ENCODE assay signal across 1 cellular context in genomic region chr19:33302974-33303790, GRCh38.
A peak's percentile ranks its signal among the peaks of the same experiment; 100 is the strongest.
TF ChIP-seq lines count a peak whose summit lies in the region.

No MANE protein-coding gene starts in this region.

TF ChIP-seq in HepG2, 621 proteins besides CTCF, POLR2A, EP300 and RAD21 (continued from another document and continues in another):
- TF ChIP-seq, protein P1, sequence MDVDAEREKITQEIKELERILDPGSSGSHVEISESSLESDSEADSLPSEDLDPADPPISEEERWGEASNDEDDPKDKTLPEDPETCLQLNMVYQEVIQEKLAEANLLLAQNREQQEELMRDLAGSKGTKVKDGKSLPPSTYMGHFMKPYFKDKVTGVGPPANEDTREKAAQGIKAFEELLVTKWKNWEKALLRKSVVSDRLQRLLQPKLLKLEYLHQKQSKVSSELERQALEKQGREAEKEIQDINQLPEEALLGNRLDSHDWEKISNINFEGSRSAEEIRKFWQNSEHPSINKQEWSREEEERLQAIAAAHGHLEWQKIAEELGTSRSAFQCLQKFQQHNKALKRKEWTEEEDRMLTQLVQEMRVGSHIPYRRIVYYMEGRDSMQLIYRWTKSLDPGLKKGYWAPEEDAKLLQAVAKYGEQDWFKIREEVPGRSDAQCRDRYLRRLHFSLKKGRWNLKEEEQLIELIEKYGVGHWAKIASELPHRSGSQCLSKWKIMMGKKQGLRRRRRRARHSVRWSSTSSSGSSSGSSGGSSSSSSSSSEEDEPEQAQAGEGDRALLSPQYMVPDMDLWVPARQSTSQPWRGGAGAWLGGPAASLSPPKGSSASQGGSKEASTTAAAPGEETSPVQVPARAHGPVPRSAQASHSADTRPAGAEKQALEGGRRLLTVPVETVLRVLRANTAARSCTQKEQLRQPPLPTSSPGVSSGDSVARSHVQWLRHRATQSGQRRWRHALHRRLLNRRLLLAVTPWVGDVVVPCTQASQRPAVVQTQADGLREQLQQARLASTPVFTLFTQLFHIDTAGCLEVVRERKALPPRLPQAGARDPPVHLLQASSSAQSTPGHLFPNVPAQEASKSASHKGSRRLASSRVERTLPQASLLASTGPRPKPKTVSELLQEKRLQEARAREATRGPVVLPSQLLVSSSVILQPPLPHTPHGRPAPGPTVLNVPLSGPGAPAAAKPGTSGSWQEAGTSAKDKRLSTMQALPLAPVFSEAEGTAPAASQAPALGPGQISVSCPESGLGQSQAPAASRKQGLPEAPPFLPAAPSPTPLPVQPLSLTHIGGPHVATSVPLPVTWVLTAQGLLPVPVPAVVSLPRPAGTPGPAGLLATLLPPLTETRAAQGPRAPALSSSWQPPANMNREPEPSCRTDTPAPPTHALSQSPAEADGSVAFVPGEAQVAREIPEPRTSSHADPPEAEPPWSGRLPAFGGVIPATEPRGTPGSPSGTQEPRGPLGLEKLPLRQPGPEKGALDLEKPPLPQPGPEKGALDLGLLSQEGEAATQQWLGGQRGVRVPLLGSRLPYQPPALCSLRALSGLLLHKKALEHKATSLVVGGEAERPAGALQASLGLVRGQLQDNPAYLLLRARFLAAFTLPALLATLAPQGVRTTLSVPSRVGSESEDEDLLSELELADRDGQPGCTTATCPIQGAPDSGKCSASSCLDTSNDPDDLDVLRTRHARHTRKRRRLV (CRISPR knock-in tag; IDR thresholded peaks at IDR 0.05) = 0 out of 2 replicates have a peak, but pooled peaks have one; percentile 18
- TF ChIP-seq ZBTB20 (CRISPR knock-in tag; IDR thresholded peaks at IDR 0.05; ENCODE audit: borderline replicate concordance, low read depth) (0 out of 2 replicates have a peak, but pooled peaks have one; percentile 36), ZNF674 (CRISPR knock-in tag; IDR thresholded peaks at IDR 0.05; ENCODE audit: low read depth) (0 out of 2 replicates have a peak, but pooled peaks have one; percentile 86), DMAP1 (CRISPR knock-in tag; IDR thresholded peaks at IDR 0.05) (peak; percentile 38; the same call in 1 of the 2 replicates), GATAD2A (CRISPR knock-in tag; IDR thresholded peaks at IDR 0.05) (no peak), TOE1 (CRISPR knock-in tag; IDR thresholded peaks at IDR 0.05) (no peak), ZFY (CRISPR knock-in tag; IDR thresholded peaks at IDR 0.05) (peak; percentile 12; the same call in 1 of the 2 replicates), KDM3A (CRISPR knock-in tag; IDR thresholded peaks at IDR 0.05; ENCODE audit: low read depth) (0 out of 2 replicates have a peak, but pooled peaks have one; percentile 31), ZBTB37 (CRISPR knock-in tag; IDR thresholded peaks at IDR 0.05) (no peak), ZNF329 (CRISPR knock-in tag; IDR thresholded peaks at IDR 0.05; ENCODE audit: low read depth) (peak; percentile 11; the same call in 1 of the 2 replicates), TFAP4 (IDR thresholded peaks at IDR 0.05; ENCODE audit: borderline replicate concordance, low read depth) (no peak), ZNF768 (CRISPR knock-in tag; IDR thresholded peaks at IDR 0.05) (peak; percentile 44; the same call in 1 of the 2 replicates), SP5 (CRISPR knock-in tag; IDR thresholded peaks at IDR 0.05; ENCODE audit: borderline replicate concordance, low read depth) (peak; percentile 6; the same call in 1 of the 2 replicates), ZNF713 (CRISPR knock-in tag; IDR thresholded peaks at IDR 0.05) (0 out of 2 replicates have a peak, but pooled peaks have one; percentile 41), NRL (CRISPR knock-in tag; IDR thresholded peaks at IDR 0.05; ENCODE audit: borderline replicate concordance) (no peak; the same call in 1 of the 2 replicates), HMGXB4 (CRISPR knock-in tag; IDR thresholded peaks at IDR 0.05; ENCODE audit: borderline replicate concordance in 1 of 2, low read depth in 1 of 2) (peak in 1 of 2 experiments; percentile 39; a peak in 1 of 4 replicates), ZNF639 (CRISPR knock-in tag; conservative IDR thresholded peaks at IDR 0.05) (0 out of 2 replicates have a peak, but pooled peaks have one; percentile 15), ZFX (CRISPR knock-in tag; IDR thresholded peaks at IDR 0.05; ENCODE audit: low read depth) (peak; percentile 60; the same call in 1 of the 2 replicates), TP53 (CRISPR knock-in tag; conservative IDR thresholded peaks at IDR 0.05) (no peak), ZMYM2 (CRISPR knock-in tag; IDR thresholded peaks at IDR 0.05) (no peak), ZBTB21 (CRISPR knock-in tag; IDR thresholded peaks at IDR 0.05) (no peak), PRDM15 (CRISPR knock-in tag; IDR thresholded peaks at IDR 0.05) (peak; percentile 28; the same call in 1 of the 2 replicates), AGO2 (optimal IDR thresholded peaks at IDR 0.05; ENCODE audit: low read depth, low read length) (peak; percentile 89), SAP130 (CRISPR knock-in tag; IDR thresholded peaks at IDR 0.05; ENCODE audit: low read depth) (peak; percentile 11), MYPOP (CRISPR knock-in tag; IDR thresholded peaks at IDR 0.05) (peak; percentile 82; the same call in 1 of the 2 replicates), ZNF441 (CRISPR knock-in tag; IDR thresholded peaks at IDR 0.05; ENCODE audit: borderline replicate concordance) (0 out of 2 replicates have a peak, but pooled peaks have one; percentile 2), TAF15 (IDR thresholded peaks at IDR 0.05; ENCODE audit: low read depth, low read length, poor library complexity, severe bottlenecking) (peak; percentile 25), ZNF138 (CRISPR knock-in tag; IDR thresholded peaks at IDR 0.05; ENCODE audit: low read depth) (0 out of 2 replicates have a peak, but pooled peaks have one; percentile 51), MED8 (CRISPR knock-in tag; IDR thresholded peaks at IDR 0.05; ENCODE audit: insufficient replicate concordance) (peak; percentile 57), SRSF4 (IDR thresholded peaks at IDR 0.05; ENCODE audit: low read depth, low read length, poor library complexity, severe bottlenecking) (peak; percentile 41), CC2D1A (CRISPR knock-in tag; IDR thresholded peaks at IDR 0.05) (0 out of 2 replicates have a peak, but pooled peaks have one; percentile 7), RBM39 (IDR thresholded peaks at IDR 0.05; ENCODE audit: low read depth, low read length, poor library complexity, severe bottlenecking) (peak; percentile 61), ZNF670 (CRISPR knock-in tag; IDR thresholded peaks at IDR 0.05; ENCODE audit: borderline replicate concordance) (peak; percentile 74; the same call in 1 of the 2 replicates), RFXAP (CRISPR knock-in tag; IDR thresholded peaks at IDR 0.05; ENCODE audit: borderline replicate concordance) (no peak), ZFP36L1 (CRISPR knock-in tag; IDR thresholded peaks at IDR 0.05) (no peak), POLR2AphosphoS5 (IDR thresholded peaks at IDR 0.05; ENCODE audit: low read depth, low read length) (0 out of 2 replicates have a peak, but pooled peaks have one; percentile 3), HNRNPL (IDR thresholded peaks at IDR 0.05; ENCODE audit: low read depth, low read length) (0 out of 2 replicates have a peak, but pooled peaks have one; percentile 46), ZNF546 (CRISPR knock-in tag; conservative IDR thresholded peaks at IDR 0.05) (peak; percentile 69; the same call in 1 of the 2 replicates), ZNF619 (CRISPR knock-in tag; IDR thresholded peaks at IDR 0.05) (peak; percentile 30; the same call in 1 of the 2 replicates)
- TF ChIP-seq, protein P2, sequence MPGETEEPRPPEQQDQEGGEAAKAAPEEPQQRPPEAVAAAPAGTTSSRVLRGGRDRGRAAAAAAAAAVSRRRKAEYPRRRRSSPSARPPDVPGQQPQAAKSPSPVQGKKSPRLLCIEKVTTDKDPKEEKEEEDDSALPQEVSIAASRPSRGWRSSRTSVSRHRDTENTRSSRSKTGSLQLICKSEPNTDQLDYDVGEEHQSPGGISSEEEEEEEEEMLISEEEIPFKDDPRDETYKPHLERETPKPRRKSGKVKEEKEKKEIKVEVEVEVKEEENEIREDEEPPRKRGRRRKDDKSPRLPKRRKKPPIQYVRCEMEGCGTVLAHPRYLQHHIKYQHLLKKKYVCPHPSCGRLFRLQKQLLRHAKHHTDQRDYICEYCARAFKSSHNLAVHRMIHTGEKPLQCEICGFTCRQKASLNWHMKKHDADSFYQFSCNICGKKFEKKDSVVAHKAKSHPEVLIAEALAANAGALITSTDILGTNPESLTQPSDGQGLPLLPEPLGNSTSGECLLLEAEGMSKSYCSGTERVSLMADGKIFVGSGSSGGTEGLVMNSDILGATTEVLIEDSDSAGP (CRISPR knock-in tag; IDR thresholded peaks at IDR 0.05; ENCODE audit: borderline replicate concordance) = peak; percentile 59; the same call in 1 of the 2 replicates
- TF ChIP-seq, protein P3, sequence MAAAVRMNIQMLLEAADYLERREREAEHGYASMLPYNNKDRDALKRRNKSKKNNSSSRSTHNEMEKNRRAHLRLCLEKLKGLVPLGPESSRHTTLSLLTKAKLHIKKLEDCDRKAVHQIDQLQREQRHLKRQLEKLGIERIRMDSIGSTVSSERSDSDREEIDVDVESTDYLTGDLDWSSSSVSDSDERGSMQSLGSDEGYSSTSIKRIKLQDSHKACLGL (CRISPR knock-in tag; IDR thresholded peaks at IDR 0.05) = peak; percentile 44; the same call in 1 of the 2 replicates
